23 cellular contexts compared by ENCODE assay signal in genomic region chr3:29940759-29941319, GRCh38.
DNase-seq lines count a peak whose midpoint lies in the region; ATAC-seq and TF ChIP-seq lines count a peak whose summit lies in the region.
"Had no signal": no experiment of that assay in that cellular context is flagged by ENCODE, and none has a peak within 500 bp of the region (broad histone marks: within the 10 kb centered on the region; RNA-seq: fewer than 3 reads in every experiment).

No MANE protein-coding gene starts in this region.

- H3K18ac ChIP-seq in mesenchymal stem cell (ENCODE audit: low read depth in 1 of 2, low read length in 2 of 2) = no peak overlapping the region
- no peak overlapping the region for H3K18ac ChIP-seq in trophoblast cell (ENCODE audit: low read length)

- ATAC-seq in GM18868 (IDR thresholded peaks at IDR 0.05; ENCODE audit: unreplicated experiment) (no peak), HG03354 (IDR thresholded peaks at IDR 0.05; ENCODE audit: poor library complexity, severe bottlenecking, unreplicated experiment) (no peak)
- ATAC-seq: HepG2 had no signal

- H2BK120ac ChIP-seq in mesenchymal stem cell (ENCODE audit: low read depth, low read length) = no peak overlapping the region
- H2BK120ac ChIP-seq in trophoblast cell (ENCODE audit: insufficient read depth, low read length, poor library complexity) = no peak overlapping the region

- H3K36me3 ChIP-seq in mesenchymal stem cell (ENCODE audit: control insufficient read depth in 1 of 2, insufficient read depth in 2 of 2, low read depth in 1 of 2, low read length in 2 of 2) (peaks cover 0 to 9% of the 10 kb centered on the region in 2 experiments), trophoblast cell (ENCODE audit: control insufficient read depth in 1 of 2, insufficient read depth in 2 of 2, low read length in 2 of 2) (no peaks in the 10 kb centered on the region), endodermal cell (ENCODE audit: control insufficient read depth, insufficient read depth, low read length) (no peaks in the 10 kb centered on the region)
- H3K36me3 ChIP-seq: BLaER1 treated with 17β-estradiol and CSF1 and Interleukin-3, amounts not matched to agents 10 nM and 100 nM; Peyer's patch; SJCRH30 had no signal

- no peak for TF ChIP-seq CTCF in endodermal cell (conservative IDR thresholded peaks at IDR 0.05)

- H3K4me1 Mint-ChIP-seq in endodermal cell = peaks cover 6% of the 10 kb centered on the region
- H3K4me1 Mint-ChIP-seq: CD4-positive, alpha-beta memory T cell had no signal

- H4K91ac ChIP-seq in mesenchymal stem cell (ENCODE audit: low read length) (no peak overlapping the region), trophoblast cell (ENCODE audit: low read depth, low read length) (no peak overlapping the region)

- H3K27ac Mint-ChIP-seq in endodermal cell = no peak overlapping the region
- H3K27ac Mint-ChIP-seq: CD4-positive, alpha-beta memory T cell had no signal

- no peak overlapping the region for H3K9ac ChIP-seq in mesenchymal stem cell (ENCODE audit: low read length)
- H3K9ac ChIP-seq in trophoblast cell (ENCODE audit: low read length) = no peak overlapping the region
- no peak overlapping the region for H3K9ac ChIP-seq in endodermal cell (ENCODE audit: extremely low read depth, low read length, poor library complexity, severe bottlenecking)
- H3K9ac ChIP-seq: BLaER1 treated with 17β-estradiol and CSF1 and Interleukin-3, amounts not matched to agents 10 nM and 100 nM had no signal

- H3K4ac ChIP-seq in mesenchymal stem cell (ENCODE audit: low read depth in 1 of 2, low read length in 2 of 2) (no peak overlapping the region), trophoblast cell (ENCODE audit: low read depth, low read length) (no peak overlapping the region)

- 57% methylated on average over 1 of the region's 1 CpG for WGBS in mesenchymal stem cell
- no CpG with 5 or more reads among the region's 1 CpG for WGBS in trophoblast cell (ENCODE audit: extremely low coverage, insufficient coverage, insufficient read length)
- WGBS in endodermal cell (ENCODE audit: insufficient coverage in 1 of 2, insufficient read length in 1 of 2), 2 experiments = 93% methylated on average over 1 of the region's 1 CpG; no CpG with 5 or more reads in 1 of the 2 experiments

- H3K79me2 ChIP-seq in trophoblast cell (ENCODE audit: control insufficient read depth, insufficient read depth, low read length, poor library complexity) = no peaks in the 10 kb centered on the region

- H3K27me3 ChIP-seq in mesenchymal stem cell (ENCODE audit: control insufficient read depth in 1 of 2, insufficient read depth in 1 of 2, low read length in 2 of 2) (no peaks in the 10 kb centered on the region), trophoblast cell (ENCODE audit: insufficient read depth, low read length) (no peaks in the 10 kb centered on the region), endodermal cell (ENCODE audit: control insufficient read depth, insufficient read depth, low read length, poor library complexity, severe bottlenecking) (no peaks in the 10 kb centered on the region)
- H3K27me3 ChIP-seq: BLaER1 treated with 17β-estradiol and CSF1 and Interleukin-3, amounts not matched to agents 10 nM and 100 nM; Peyer's patch; SJCRH30 had no signal

- H3K4me3 ChIP-seq in mesenchymal stem cell (ENCODE audit: insufficient read depth in 1 of 2, low read depth in 1 of 2, low read length in 2 of 2) (no peak overlapping the region), trophoblast cell (ENCODE audit: low read depth, low read length) (no peak overlapping the region), endodermal cell (ENCODE audit: low read length) (no peak overlapping the region)
- H3K4me3 ChIP-seq: BLaER1 treated with 17β-estradiol and CSF1 and Interleukin-3, amounts not matched to agents 10 nM and 100 nM; Peyer's patch; SJCRH30 had no signal

- H2AK5ac ChIP-seq in mesenchymal stem cell (ENCODE audit: low read length, severe bottlenecking) = no peak overlapping the region
- no peak overlapping the region for H2AK5ac ChIP-seq in trophoblast cell (ENCODE audit: low read length)

- H3K4me1 ChIP-seq in mesenchymal stem cell (ENCODE audit: control insufficient read depth, insufficient read depth, low read depth, low read length) = no peaks in the 10 kb centered on the region
- no peaks in the 10 kb centered on the region for H3K4me1 ChIP-seq in trophoblast cell (ENCODE audit: control insufficient read depth in 1 of 2, insufficient read depth in 2 of 2, low read length in 2 of 2)
- peaks cover 2% of the 10 kb centered on the region for H3K4me1 ChIP-seq in endodermal cell (ENCODE audit: control insufficient read depth, insufficient read depth, low read length)
- H3K4me1 ChIP-seq: BLaER1 treated with 17β-estradiol and CSF1 and Interleukin-3, amounts not matched to agents 10 nM and 100 nM; Peyer's patch had no signal

- H2BK12ac ChIP-seq in mesenchymal stem cell (ENCODE audit: low read length in 2 of 2) (no peak overlapping the region), trophoblast cell (ENCODE audit: low read length) (no peak overlapping the region)

- H3K79me1 ChIP-seq in mesenchymal stem cell (replicated peaks; ENCODE audit: low read length, poor library complexity, severe bottlenecking) (peaks cover 7% of the 10 kb centered on the region), trophoblast cell (ENCODE audit: low read length) (no peaks in the 10 kb centered on the region)

- H3K4me2 ChIP-seq in mesenchymal stem cell (ENCODE audit: low read length, poor library complexity, severe bottlenecking) (no peak overlapping the region), trophoblast cell (ENCODE audit: low read length) (peak overlapping the region; percentile 36)
- H3K4me2 ChIP-seq: BLaER1 treated with 17β-estradiol and CSF1 and Interleukin-3, amounts not matched to agents 10 nM and 100 nM had no signal

- H3K23ac ChIP-seq in mesenchymal stem cell (ENCODE audit: low read length in 2 of 2) (no peak overlapping the region), trophoblast cell (ENCODE audit: low read length) (no peak overlapping the region)

- H3K9me3 ChIP-seq in mesenchymal stem cell (ENCODE audit: control insufficient read depth, low read length) = no peaks in the 10 kb centered on the region
- no peaks in the 10 kb centered on the region for H3K9me3 ChIP-seq in trophoblast cell (ENCODE audit: insufficient read depth, low read depth, low read length)
- H3K9me3 ChIP-seq in endodermal cell (ENCODE audit: control insufficient read depth, low read length) = no peaks in the 10 kb centered on the region
- H3K9me3 ChIP-seq: BLaER1 treated with 17β-estradiol and CSF1 and Interleukin-3, amounts not matched to agents 10 nM and 100 nM; Caco-2; Peyer's patch; SJCRH30 had no signal

- H3K27me3 Mint-ChIP-seq in endodermal cell (ENCODE audit: insufficient read depth) = no peaks in the 10 kb centered on the region

- H3K27ac ChIP-seq in mesenchymal stem cell (ENCODE audit: low read length, poor library complexity, severe bottlenecking) (no peak overlapping the region), trophoblast cell (ENCODE audit: low read depth, low read length) (no peak overlapping the region), endodermal cell (ENCODE audit: low read depth, low read length) (no peak overlapping the region)
- H3K27ac ChIP-seq: 22Rv1; BLaER1 treated with 17β-estradiol and CSF1 and Interleukin-3, amounts not matched to agents 10 nM and 100 nM; HL-60; Peyer's patch; SJCRH30 had no signal

- H4K8ac ChIP-seq in mesenchymal stem cell (ENCODE audit: low read length) = no peak overlapping the region
- H4K8ac ChIP-seq in trophoblast cell (ENCODE audit: low read depth, low read length) = no peak overlapping the region

- DNase-seq in H4 (ENCODE audit: low spot score) = peak; percentile 4
- peak; percentile 10 for DNase-seq in OCI-M1 (lab: John Stamatoyannopoulos, UW)
- DNase-seq in mesenchymal stem cell = peak; percentile 43
- peak in 1 of 2 donors; percentile 18 for DNase-seq in trophoblast cell
- no peak for DNase-seq in endodermal cell
- DNase-seq in NCI-H510A treated with DMSO at 0.1 percent for 48 hours (lab: John Stamatoyannopoulos, UW) = no peak
- DNase-seq: ACHN; CD4-positive, alpha-beta memory T cell; KBM-7; NCI-H1092 treated with DMSO at 0.1 percent for 48 hours; NCI-H1436 treated with DMSO at 0.1 percent for 48 hours; NCI-H1930; NCI-H774; NK-92 treated with Interleukin-12 subunit alpha and Interleukin-12 subunit beta, amount 100 ng/mL, for 24 hours; Peyer's patch had no signal

- H4K12ac ChIP-seq in trophoblast cell (ENCODE audit: low read depth, low read length) = no peak overlapping the region

- H3K9me3 Mint-ChIP-seq in endodermal cell = no peaks in the 10 kb centered on the region
- H3K9me3 Mint-ChIP-seq: CD4-positive, alpha-beta memory T cell had no signal

- H2AFZ ChIP-seq in mesenchymal stem cell (ENCODE audit: low read depth, low read length) (no peak overlapping the region), trophoblast cell (ENCODE audit: insufficient read depth, low read length, poor library complexity) (no peak overlapping the region)

- H2BK15ac ChIP-seq in mesenchymal stem cell (ENCODE audit: low read depth, poor library complexity, severe bottlenecking) = no peak overlapping the region

- H2BK5ac ChIP-seq in mesenchymal stem cell (ENCODE audit: low read depth, low read length, poor library complexity, severe bottlenecking) = no peak overlapping the region
- no peak overlapping the region for H2BK5ac ChIP-seq in trophoblast cell (ENCODE audit: low read depth, low read length, poor library complexity)

- H3K14ac ChIP-seq in mesenchymal stem cell (ENCODE audit: low read length in 2 of 2) = no peak overlapping the region
- H3K14ac ChIP-seq in trophoblast cell (ENCODE audit: low read length) = no peak overlapping the region

- H3K36me3 Mint-ChIP-seq in endodermal cell (ENCODE audit: low read depth) = no peaks in the 10 kb centered on the region
- H3K36me3 Mint-ChIP-seq: CD4-positive, alpha-beta memory T cell had no signal

- H3K4me3 Mint-ChIP-seq in endodermal cell = no peak overlapping the region
- H3K4me3 Mint-ChIP-seq: CD4-positive, alpha-beta memory T cell had no signal

Comparison
In these comparisons a context has a peak if more than half of its experiments do, and no peak if none do; other contexts are left out.
1. DNase-seq: peak in H4 (single experiment), OCI-M1 (single experiment) and mesenchymal stem cell (single experiment); none in endodermal cell (single experiment) and NCI-H510A treated with DMSO at 0.1 percent for 48 hours (single experiment).